ENCODE assay signal across 1 cellular context in the genomic region with DNA sequence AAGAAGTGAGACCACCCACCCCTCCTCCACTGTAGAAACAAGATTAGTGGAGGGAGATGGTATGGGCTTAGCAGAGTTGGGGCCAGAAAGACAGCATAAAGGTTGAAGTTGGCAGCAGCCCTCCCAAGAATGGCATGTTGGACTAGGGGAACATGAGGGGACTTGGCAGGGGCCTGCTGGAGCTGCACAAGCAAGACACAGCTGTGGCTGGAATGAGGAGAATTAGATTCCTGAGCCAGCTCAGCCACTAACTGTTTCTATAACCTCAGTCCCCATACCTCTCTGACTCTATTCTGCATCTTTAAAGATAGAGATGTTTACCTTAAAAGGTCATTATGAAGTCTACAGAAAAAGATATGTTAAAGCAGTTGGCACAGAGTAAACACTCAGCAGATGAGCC.
TF ChIP-seq lines count a peak whose summit lies in the region.

No MANE protein-coding gene starts in this region.

TF ChIP-seq in SK-N-SH, 30 proteins besides CTCF, POLR2A, EP300 and RAD21:
- TF ChIP-seq JUND (IDR thresholded peaks at IDR 0.05): no peak
- TF ChIP-seq NFIC (IDR thresholded peaks at IDR 0.05; ENCODE audit: borderline replicate concordance): peak; percentile 72
- TF ChIP-seq, protein P1, sequence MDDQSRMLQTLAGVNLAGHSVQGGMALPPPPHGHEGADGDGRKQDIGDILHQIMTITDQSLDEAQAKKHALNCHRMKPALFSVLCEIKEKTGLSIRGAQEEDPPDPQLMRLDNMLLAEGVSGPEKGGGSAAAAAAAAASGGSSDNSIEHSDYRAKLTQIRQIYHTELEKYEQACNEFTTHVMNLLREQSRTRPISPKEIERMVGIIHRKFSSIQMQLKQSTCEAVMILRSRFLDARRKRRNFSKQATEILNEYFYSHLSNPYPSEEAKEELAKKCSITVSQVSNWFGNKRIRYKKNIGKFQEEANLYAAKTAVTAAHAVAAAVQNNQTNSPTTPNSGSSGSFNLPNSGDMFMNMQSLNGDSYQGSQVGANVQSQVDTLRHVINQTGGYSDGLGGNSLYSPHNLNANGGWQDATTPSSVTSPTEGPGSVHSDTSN (IDR thresholded peaks at IDR 0.05): 0 out of 2 replicates have a peak, but pooled peaks have one; percentile 11
- peak; percentile 78 for TF ChIP-seq TCF12 (IDR thresholded peaks at IDR 0.05)
